ENCODE assay signal across 9 cellular contexts in genomic region chr9:123959787-123960186, GRCh38. TPM values are rescaled to one million over a fixed set of nuclear protein-coding genes. Genes with fewer than 3 reads are reported as not detected.
"Had no signal": no experiment of that assay in that cellular context is flagged by ENCODE, and none has a peak within 500 bp of the region (broad histone marks: within the 10 kb centered on the region; RNA-seq: fewer than 3 reads in every experiment).

No MANE protein-coding gene starts in this region.

- H3K36me3 Mint-ChIP-seq: IgD-negative memory B cell had no signal

- H3K27ac ChIP-seq: GM23248, HL-60, KMS-11 had no signal

- H3K4me3 ChIP-seq: GM23248 had no signal

- H2AFZ ChIP-seq: GM23248 had no signal

- H3K4me3 Mint-ChIP-seq: H9 had no signal

- H3K4me2 ChIP-seq: KMS-11 had no signal

- DNase-seq: GM23248, H9, HCEC 1CT, KBM-7 had no signal

- ATAC-seq: HepG2 had no signal

- H3K27ac Mint-ChIP-seq: H9, IgD-negative memory B cell had no signal

- H3K9me3 Mint-ChIP-seq: H9, IgD-negative memory B cell had no signal

RNA-seq across cellular contexts. Expression of gene LHX2, which starts 51.8 kb away (rescaled TPM):
- total RNA-seq: GM23248, H9, HepG2, HT1080 had no signal
- polyA plus RNA-seq: GM23248, HepG2, IgD-negative memory B cell had no signal
